In genomic region chr6:44304282-44305199, GRCh38 we compare ENCODE assay signal across 9 cellular contexts. TPM values are rescaled to one million over a fixed set of nuclear protein-coding genes. Genes with fewer than 3 reads are reported as not detected.
DNase-seq lines count a peak whose midpoint lies in the region; ATAC-seq, FAIRE-seq and TF ChIP-seq lines count a peak whose summit lies in the region.
"Had no signal": no experiment of that assay in that cellular context is flagged by ENCODE, and none has a peak within 500 bp of the region (broad histone marks: within the 10 kb centered on the region; RNA-seq: fewer than 3 reads in every experiment).

No MANE protein-coding gene starts in this region.

- no peak for ATAC-seq in HG03460 (IDR thresholded peaks at IDR 0.05; ENCODE audit: unreplicated experiment)

- POLR2A ChIA-PET in endothelial cell of umbilical vein (lab: Charles Lee), result no interaction called here

- TF ChIP-seq EP300 in neural cell (conservative IDR thresholded peaks at IDR 0.05; ENCODE audit: poor library complexity, severe bottlenecking), result no peak

- H3K4me1 ChIP-seq in endothelial cell of umbilical vein (ENCODE audit: control insufficient read depth, extremely low read depth, insufficient read depth, low read length), result no peaks in the 10 kb centered on the region
- H3K4me1 ChIP-seq: BLaER1 had no signal

- intact Hi-C loops in endothelial cell of umbilical vein (cut with micrococcal nuclease), result loop anchor here (1.0 kb wide), 2 partner anchors 36 to 208 kb away; no protein-coding TSS in a partner anchor

- H3K9me3 ChIP-seq in endothelial cell of umbilical vein (replicated peaks; ENCODE audit: control insufficient read depth, insufficient read depth, low read length), result no peaks in the 10 kb centered on the region
- H3K9me3 ChIP-seq in neural cell (ENCODE audit: low read length), result no peaks in the 10 kb centered on the region
- H3K9me3 ChIP-seq: BLaER1 had no signal

- H3K27ac ChIP-seq in endothelial cell of umbilical vein (ENCODE audit: insufficient read depth, low read depth, low read length), result no peak overlapping the region
- H3K27ac ChIP-seq in neural cell (ENCODE audit: low read length), result no peak overlapping the region
- H3K27ac ChIP-seq: BLaER1 had no signal

- H3K9ac ChIP-seq in endothelial cell of umbilical vein (replicated peaks; ENCODE audit: extremely low read depth, insufficient read depth, low read length) (no peak overlapping the region), neural cell (ENCODE audit: low read length) (no peak overlapping the region)
- H3K9ac ChIP-seq: BLaER1 had no signal

- TF ChIP-seq RAD21 in neural cell (conservative IDR thresholded peaks at IDR 0.05), result peak; percentile 55

- FAIRE-seq in endothelial cell of umbilical vein (lab: Jason Lieb, UNC), result peak; percentile 31

- no peak overlapping the region for H2AFZ ChIP-seq in endothelial cell of umbilical vein (ENCODE audit: low read depth, low read length)
- H2AFZ ChIP-seq in neural cell (ENCODE audit: low read depth, low read length), result no peak overlapping the region

- H3K27me3 ChIP-seq in endothelial cell of umbilical vein (ENCODE audit: control insufficient read depth in 2 of 2, insufficient read depth in 2 of 2, low read length in 2 of 2) (no peaks in the 10 kb centered on the region), neural cell (ENCODE audit: insufficient read depth, low read depth, low read length) (no peaks in the 10 kb centered on the region)

- H3K36me3 ChIP-seq in endothelial cell of umbilical vein (ENCODE audit: control insufficient read depth in 2 of 2, extremely low read depth in 1 of 2, insufficient read depth in 2 of 2, low read length in 2 of 2) (peaks cover 13 to 58% of the 10 kb centered on the region in 2 experiments), neural cell (ENCODE audit: insufficient read depth, low read length) (peaks cover 4% of the 10 kb centered on the region)

- peak; percentile 80 to 84 for TF ChIP-seq CTCF in endothelial cell of umbilical vein (IDR thresholded peaks at IDR 0.05; ENCODE audit: extremely low read depth in 1 of 2, insufficient read depth in 1 of 2, low read depth in 1 of 2, low read length in 2 of 2)
- peak; percentile 73 for TF ChIP-seq CTCF in neural cell (IDR thresholded peaks at IDR 0.05; ENCODE audit: poor library complexity, severe bottlenecking)

- CTCF ChIA-PET in endothelial cell of umbilical vein (lab: Charles Lee), result interaction anchor here (0.5 to 4.5 kb wide), 20 partner anchors 9 to 208 kb away, joined by 3 to 83 read pairs (median 4); partner anchors contain the start of genes AARS2 and TMEM151B

- no peak overlapping the region for H3K4me2 ChIP-seq in endothelial cell of umbilical vein (ENCODE audit: insufficient read depth, low read length)
- H3K4me2 ChIP-seq in neural cell (ENCODE audit: low read length), result no peak overlapping the region
- H3K4me2 ChIP-seq: BLaER1 had no signal

- no TSS peak for BruUV-seq in endothelial cell of umbilical vein (replicated peaks; lab: Mats Ljungman, UMichigan)

- H3K4me3 ChIP-seq in Jurkat, Clone E6-1 (ENCODE audit: low read length), result no peak overlapping the region
- no peak overlapping the region for H3K4me3 ChIP-seq in endothelial cell of umbilical vein (replicated peaks in 1 of 3; ENCODE audit: insufficient read depth in 1 of 3, low read depth in 1 of 3, low read length in 3 of 3)
- no peak overlapping the region for H3K4me3 ChIP-seq in neural cell (ENCODE audit: low read length)
- H3K4me3 ChIP-seq: BLaER1 had no signal

- H3F3A ChIP-seq in neural cell (ENCODE audit: insufficient read depth, low read length, poor library complexity, severe bottlenecking), result no peaks in the 10 kb centered on the region

- no peaks in the 10 kb centered on the region for H3K9me1 ChIP-seq in endothelial cell of umbilical vein (replicated peaks; ENCODE audit: control insufficient read depth, extremely low read depth, insufficient read depth, low read length)

- H4K20me1 ChIP-seq in endothelial cell of umbilical vein (replicated peaks; ENCODE audit: control insufficient read depth, extremely low read depth, insufficient read depth, low read length) (no peaks in the 10 kb centered on the region), neural cell (ENCODE audit: insufficient read depth) (no peaks in the 10 kb centered on the region)

- TF ChIP-seq POLR2A in endothelial cell of umbilical vein (IDR thresholded peaks at IDR 0.05; ENCODE audit: low read depth, low read length), result no peak

- DNase-seq in NCI-H1092 treated with DMSO at 0.1 percent for 48 hours (lab: John Stamatoyannopoulos, UW) (peak; percentile 37), NCI-H1092 (lab: John Stamatoyannopoulos, UW) (no peak), endothelial cell of umbilical vein (ENCODE audit: low read depth, low spot score) (peak; percentile 41), medulla oblongata (ENCODE audit: extremely low spot score) (no peak)
- DNase-seq in Jurkat, Clone E6-1 (ENCODE audit: low read depth, low spot score), result peak; percentile 7
- DNase-seq in activated CD4-positive, alpha-beta T cell treated with anti-CD3 and anti-CD28 coated beads, Interleukin-2, amount 50 U/mL, for 4 hours, result peak; percentile 22 to 31

- H3K9me2 ChIP-seq in neural cell (ENCODE audit: insufficient read depth, low read length), result no peaks in the 10 kb centered on the region

- dilution Hi-C loops in endothelial cell of umbilical vein (cut with MboI; ENCODE audit: extremely low pct_ligation_motif_present, low sequenced_read_pairs), result no loop called here

- H3K79me2 ChIP-seq in endothelial cell of umbilical vein (ENCODE audit: control insufficient read depth, insufficient read depth, low read length) (no peaks in the 10 kb centered on the region), neural cell (replicated peaks; ENCODE audit: insufficient read depth, low read length) (no peaks in the 10 kb centered on the region)

RNA-seq across cellular contexts. Expression of gene AARS2, which starts 8.6 kb away (rescaled TPM):
- 22.4 TPM for polyA plus RNA-seq in Jurkat, Clone E6-1 (2012; ENCODE audit: insufficient read depth, insufficient read length)
- total RNA-seq in endothelial cell of umbilical vein, result 17.9 and 18.0 TPM in 2 replicates
- 7.9 and 8.3 TPM in 2 replicates for polyA plus RNA-seq in endothelial cell of umbilical vein
- polyA plus RNA-seq in endothelial cell of umbilical vein (2011; cell fraction: cytosol; rRNA removed), result 6.6 and 7.9 TPM in 2 replicates
- polyA plus RNA-seq in endothelial cell of umbilical vein (2011; cell fraction: nucleus; rRNA removed), result 19.3 and 19.8 TPM in 2 replicates
- 8.1 and 9.1 TPM in 2 replicates for polyA plus RNA-seq in endothelial cell of umbilical vein (2012)
- polyA minus RNA-seq in endothelial cell of umbilical vein, result 15.4 and 18.1 TPM in 2 replicates
- 7.6 TPM for polyA minus RNA-seq in endothelial cell of umbilical vein (2011; cell fraction: cytosol; rRNA and poly(A)+ RNA removed)
- 13.2 and 16.1 TPM in 2 replicates for polyA minus RNA-seq in endothelial cell of umbilical vein (2011; cell fraction: nucleus; rRNA and poly(A)+ RNA removed)
- 12.6 and 14.0 TPM in 2 replicates for polyA plus RNA-seq in neural cell
- 17.8 and 19.2 TPM in 2 replicates for polyA minus RNA-seq in neural cell

RNA-seq across cellular contexts. Expression of gene TMEM151B, which starts 34.3 kb away (rescaled TPM):
- 4.0 TPM for polyA plus RNA-seq in Jurkat, Clone E6-1 (2012; ENCODE audit: insufficient read depth, insufficient read length)
- 0.07 TPM in 1 of 2 replicates, not detected in the other for total RNA-seq in endothelial cell of umbilical vein
- polyA plus RNA-seq in endothelial cell of umbilical vein (0.03 and 0.05 TPM in 2 replicates), neural cell (66.0 and 82.1 TPM in 2 replicates)
- not detected in 2 replicates for polyA plus RNA-seq in endothelial cell of umbilical vein (2011; cell fraction: cytosol; rRNA removed)
- 0.03 and 0.05 TPM in 2 replicates for polyA plus RNA-seq in endothelial cell of umbilical vein (2011; cell fraction: nucleus; rRNA removed)
- polyA plus RNA-seq in endothelial cell of umbilical vein (2012), result 0.23 and 0.27 TPM in 2 replicates
- polyA minus RNA-seq in endothelial cell of umbilical vein (0.24 TPM in 1 of 2 replicates, not detected in the other), neural cell (75.7 and 87.6 TPM in 2 replicates)
- not detected for polyA minus RNA-seq in endothelial cell of umbilical vein (2011; cell fraction: cytosol; rRNA and poly(A)+ RNA removed)
- not detected in 2 replicates for polyA minus RNA-seq in endothelial cell of umbilical vein (2011; cell fraction: nucleus; rRNA and poly(A)+ RNA removed)

RNA-seq across cellular contexts. Expression of gene SPATS1, which starts 37.9 kb away (rescaled TPM):
- not detected for polyA plus RNA-seq in Jurkat, Clone E6-1 (2012; ENCODE audit: insufficient read depth, insufficient read length)
- total RNA-seq in endothelial cell of umbilical vein, result not detected in 2 replicates
- not detected in 2 replicates for polyA plus RNA-seq in endothelial cell of umbilical vein
- polyA plus RNA-seq in endothelial cell of umbilical vein (2011; cell fraction: cytosol; rRNA removed), result not detected in 2 replicates
- not detected in 2 replicates for polyA plus RNA-seq in endothelial cell of umbilical vein (2011; cell fraction: nucleus; rRNA removed)
- not detected in 2 replicates for polyA plus RNA-seq in endothelial cell of umbilical vein (2012)
- polyA minus RNA-seq in endothelial cell of umbilical vein, result not detected in 2 replicates
- not detected for polyA minus RNA-seq in endothelial cell of umbilical vein (2011; cell fraction: cytosol; rRNA and poly(A)+ RNA removed)
- polyA minus RNA-seq in endothelial cell of umbilical vein (2011; cell fraction: nucleus; rRNA and poly(A)+ RNA removed), result not detected in 2 replicates
- not detected in 2 replicates for polyA plus RNA-seq in neural cell
- polyA minus RNA-seq in neural cell, result not detected in 2 replicates

RNA-seq across cellular contexts. Expression of gene NFKBIE, which starts 39.2 kb away (rescaled TPM):
- 14.1 TPM for polyA plus RNA-seq in Jurkat, Clone E6-1 (2012; ENCODE audit: insufficient read depth, insufficient read length)
- total RNA-seq in endothelial cell of umbilical vein, result 15.6 and 19.0 TPM in 2 replicates
- polyA plus RNA-seq in endothelial cell of umbilical vein, result 22.6 and 25.8 TPM in 2 replicates
- 14.6 and 17.7 TPM in 2 replicates for polyA plus RNA-seq in endothelial cell of umbilical vein (2011; cell fraction: cytosol; rRNA removed)
- 13.9 and 14.2 TPM in 2 replicates for polyA plus RNA-seq in endothelial cell of umbilical vein (2011; cell fraction: nucleus; rRNA removed)
- 10.0 and 15.1 TPM in 2 replicates for polyA plus RNA-seq in endothelial cell of umbilical vein (2012)
- 7.1 and 11.1 TPM in 2 replicates for polyA minus RNA-seq in endothelial cell of umbilical vein
- 4.9 TPM for polyA minus RNA-seq in endothelial cell of umbilical vein (2011; cell fraction: cytosol; rRNA and poly(A)+ RNA removed)
- polyA minus RNA-seq in endothelial cell of umbilical vein (2011; cell fraction: nucleus; rRNA and poly(A)+ RNA removed), result 4.3 and 11.1 TPM in 2 replicates
- 15.1 and 16.8 TPM in 2 replicates for polyA plus RNA-seq in neural cell
- polyA minus RNA-seq in neural cell, result 12.7 and 13.7 TPM in 2 replicates

RNA-seq across cellular contexts. Expression of gene SLC35B2, which starts 47.2 kb away (rescaled TPM):
- polyA plus RNA-seq in Jurkat, Clone E6-1 (2012; ENCODE audit: insufficient read depth, insufficient read length), result 48.0 TPM
- total RNA-seq in endothelial cell of umbilical vein, result 53.4 and 53.9 TPM in 2 replicates
- polyA plus RNA-seq in endothelial cell of umbilical vein (112 and 148 TPM in 2 replicates), neural cell (44.5 and 64.9 TPM in 2 replicates)
- polyA plus RNA-seq in endothelial cell of umbilical vein (2011; cell fraction: cytosol; rRNA removed), result 76.0 and 79.0 TPM in 2 replicates
- polyA plus RNA-seq in endothelial cell of umbilical vein (2011; cell fraction: nucleus; rRNA removed), result 74.2 and 86.3 TPM in 2 replicates
- polyA plus RNA-seq in endothelial cell of umbilical vein (2012), result 52.5 and 55.0 TPM in 2 replicates
- polyA minus RNA-seq in endothelial cell of umbilical vein (78.2 and 84.1 TPM in 2 replicates), neural cell (33.5 and 42.1 TPM in 2 replicates)
- 35.8 TPM for polyA minus RNA-seq in endothelial cell of umbilical vein (2011; cell fraction: cytosol; rRNA and poly(A)+ RNA removed)
- polyA minus RNA-seq in endothelial cell of umbilical vein (2011; cell fraction: nucleus; rRNA and poly(A)+ RNA removed), result 14.9 and 16.5 TPM in 2 replicates

Comparison
In these comparisons a context has a peak if more than half of its experiments do, and no peak if none do; other contexts are left out.
1. DNase-seq: peak in NCI-H1092 treated with DMSO at 0.1 percent for 48 hours (single experiment), Jurkat, Clone E6-1 (single experiment), activated CD4-positive, alpha-beta T cell treated with anti-CD3 and anti-CD28 coated beads, Interleukin-2, amount 50 U/mL, for 4 hours (2 of 2) and endothelial cell of umbilical vein (single experiment); none in NCI-H1092 (single experiment) and medulla oblongata (single experiment).
2. RNA of gene TMEM151B, which starts 34.3 kb away (polyA plus RNA-seq): 66.0 to 82.1 TPM in neural cell; 0.03 to 0.27 TPM in endothelial cell of umbilical vein; every median in the first group is over 10 times any median in the second.